1 cellular context compared by ENCODE assay signal in the genomic region with DNA sequence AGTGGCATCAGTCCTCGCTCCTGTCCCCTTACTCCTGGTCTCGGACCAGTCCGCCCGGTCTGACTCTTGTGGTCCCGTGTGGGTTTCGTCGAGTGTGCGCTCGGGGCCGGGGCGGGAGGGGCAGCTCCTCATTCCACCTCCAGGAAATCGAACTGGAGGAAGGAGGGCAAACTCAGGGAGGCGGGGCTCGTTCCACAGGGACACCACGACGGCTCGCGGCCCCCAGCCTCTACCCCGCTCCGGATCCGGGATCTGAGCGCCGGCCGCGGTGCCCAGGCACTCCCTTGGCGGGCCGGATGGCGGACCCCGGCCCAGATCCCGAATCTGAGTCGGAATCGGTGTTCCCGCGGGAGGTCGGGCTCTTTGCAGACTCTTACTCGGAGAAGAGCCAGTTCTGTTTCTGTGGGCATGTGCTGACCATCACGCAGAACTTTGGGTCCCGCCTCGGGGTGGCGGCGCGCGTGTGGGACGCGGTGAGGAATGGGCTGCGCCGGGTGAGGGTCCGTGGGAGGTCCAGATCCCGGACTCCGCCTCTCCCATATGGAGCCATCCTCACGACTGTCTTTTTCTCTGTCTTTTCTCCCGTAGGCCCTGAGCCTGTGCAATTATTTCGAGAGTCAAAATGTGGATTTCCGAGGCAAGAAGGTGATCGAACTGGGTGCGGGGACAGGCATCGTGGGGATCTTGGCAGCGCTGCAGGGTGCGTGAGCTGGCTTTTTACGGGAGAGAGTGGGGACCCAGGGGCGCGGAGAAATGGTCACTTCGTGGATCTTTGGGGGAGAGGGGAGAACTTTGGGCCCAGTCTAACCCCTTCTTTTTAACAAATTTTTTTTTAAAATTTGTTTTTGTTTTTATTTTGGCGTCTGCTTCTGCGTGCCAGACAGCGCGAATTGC.
TF ChIP-seq lines count a peak whose summit lies in the region.

EEF1AKMT3 (plus strand) TSS at position 186 of the 894 bp plus-strand sequence; CDS start at position 297, 111 bp downstream.

TF ChIP-seq in HepG2, 621 proteins besides CTCF, POLR2A, EP300 and RAD21 (continued from another document and continues in another):
- TF ChIP-seq, protein P1, sequence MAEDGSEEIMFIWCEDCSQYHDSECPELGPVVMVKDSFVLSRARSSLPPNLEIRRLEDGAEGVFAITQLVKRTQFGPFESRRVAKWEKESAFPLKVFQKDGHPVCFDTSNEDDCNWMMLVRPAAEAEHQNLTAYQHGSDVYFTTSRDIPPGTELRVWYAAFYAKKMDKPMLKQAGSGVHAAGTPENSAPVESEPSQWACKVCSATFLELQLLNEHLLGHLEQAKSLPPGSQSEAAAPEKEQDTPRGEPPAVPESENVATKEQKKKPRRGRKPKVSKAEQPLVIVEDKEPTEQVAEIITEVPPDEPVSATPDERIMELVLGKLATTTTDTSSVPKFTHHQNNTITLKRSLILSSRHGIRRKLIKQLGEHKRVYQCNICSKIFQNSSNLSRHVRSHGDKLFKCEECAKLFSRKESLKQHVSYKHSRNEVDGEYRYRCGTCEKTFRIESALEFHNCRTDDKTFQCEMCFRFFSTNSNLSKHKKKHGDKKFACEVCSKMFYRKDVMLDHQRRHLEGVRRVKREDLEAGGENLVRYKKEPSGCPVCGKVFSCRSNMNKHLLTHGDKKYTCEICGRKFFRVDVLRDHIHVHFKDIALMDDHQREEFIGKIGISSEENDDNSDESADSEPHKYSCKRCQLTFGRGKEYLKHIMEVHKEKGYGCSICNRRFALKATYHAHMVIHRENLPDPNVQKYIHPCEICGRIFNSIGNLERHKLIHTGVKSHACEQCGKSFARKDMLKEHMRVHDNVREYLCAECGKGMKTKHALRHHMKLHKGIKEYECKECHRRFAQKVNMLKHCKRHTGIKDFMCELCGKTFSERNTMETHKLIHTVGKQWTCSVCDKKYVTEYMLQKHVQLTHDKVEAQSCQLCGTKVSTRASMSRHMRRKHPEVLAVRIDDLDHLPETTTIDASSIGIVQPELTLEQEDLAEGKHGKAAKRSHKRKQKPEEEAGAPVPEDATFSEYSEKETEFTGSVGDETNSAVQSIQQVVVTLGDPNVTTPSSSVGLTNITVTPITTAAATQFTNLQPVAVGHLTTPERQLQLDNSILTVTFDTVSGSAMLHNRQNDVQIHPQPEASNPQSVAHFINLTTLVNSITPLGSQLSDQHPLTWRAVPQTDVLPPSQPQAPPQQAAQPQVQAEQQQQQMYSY (CRISPR knock-in tag; IDR thresholded peaks at IDR 0.05) = peak; percentile 71; the same call in 1 of the 2 replicates
- TF ChIP-seq ZNF772 (CRISPR knock-in tag; IDR thresholded peaks at IDR 0.05) (no peak), ZNF253 (CRISPR knock-in tag; IDR thresholded peaks at IDR 0.05; ENCODE audit: borderline replicate concordance) (no peak), STAG1 (CRISPR knock-in tag; IDR thresholded peaks at IDR 0.05) (no peak), MYNN (CRISPR knock-in tag; IDR thresholded peaks at IDR 0.05; ENCODE audit: low read depth) (no peak), ZMYM2 (CRISPR knock-in tag; IDR thresholded peaks at IDR 0.05) (no peak), TEAD3 (CRISPR knock-in tag; optimal IDR thresholded peaks at IDR 0.05; ENCODE audit: borderline replicate concordance) (no peak), ATF6 (CRISPR knock-in tag; conservative IDR thresholded peaks at IDR 0.05) (no peak), ZNF83 (CRISPR knock-in tag; IDR thresholded peaks at IDR 0.05; ENCODE audit: borderline replicate concordance) (no peak), IRX3 (CRISPR knock-in tag; IDR thresholded peaks at IDR 0.05; ENCODE audit: borderline replicate concordance, low read depth) (no peak), CREBL2 (CRISPR knock-in tag; IDR thresholded peaks at IDR 0.05; ENCODE audit: borderline replicate concordance) (no peak), ELF4 (CRISPR knock-in tag; IDR thresholded peaks at IDR 0.05; ENCODE audit: borderline replicate concordance) (no peak), ZNF333 (CRISPR knock-in tag; IDR thresholded peaks at IDR 0.05; ENCODE audit: borderline replicate concordance) (peak; percentile 60), SCMH1 (CRISPR knock-in tag; IDR thresholded peaks at IDR 0.05; ENCODE audit: borderline replicate concordance) (no peak), HNRNPUL1 (IDR thresholded peaks at IDR 0.05; ENCODE audit: low read depth, low read length) (no peak), NR3C1 (CRISPR knock-in tag; IDR thresholded peaks at IDR 0.05) (no peak), DMAP1 (CRISPR knock-in tag; IDR thresholded peaks at IDR 0.05) (no peak), SP140L (CRISPR knock-in tag; IDR thresholded peaks at IDR 0.05; ENCODE audit: borderline replicate concordance) (no peak), POGK (CRISPR knock-in tag; conservative IDR thresholded peaks at IDR 0.05) (no peak; the same call in 1 of the 2 replicates), SALL2 (CRISPR knock-in tag; IDR thresholded peaks at IDR 0.05) (no peak), ZNF20 (CRISPR knock-in tag; IDR thresholded peaks at IDR 0.05) (0 out of 2 replicates have a peak, but pooled peaks have one; percentile 25), GATAD2A (CRISPR knock-in tag; IDR thresholded peaks at IDR 0.05) (no peak), ATF1 (CRISPR knock-in tag; IDR thresholded peaks at IDR 0.05) (no peak), MAZ (IDR thresholded peaks at IDR 0.05; ENCODE audit: borderline replicate concordance, low read depth, low read length) (no peak), MAZ (CRISPR knock-in tag; IDR thresholded peaks at IDR 0.05; ENCODE audit: low read depth) (no peak), ZNF382 (CRISPR knock-in tag; IDR thresholded peaks at IDR 0.05; ENCODE audit: borderline replicate concordance) (no peak), MEIS2 (CRISPR knock-in tag; IDR thresholded peaks at IDR 0.05) (no peak), GMEB2 (CRISPR knock-in tag; IDR thresholded peaks at IDR 0.05; ENCODE audit: low read depth) (no peak)
- TF ChIP-seq, protein P2, sequence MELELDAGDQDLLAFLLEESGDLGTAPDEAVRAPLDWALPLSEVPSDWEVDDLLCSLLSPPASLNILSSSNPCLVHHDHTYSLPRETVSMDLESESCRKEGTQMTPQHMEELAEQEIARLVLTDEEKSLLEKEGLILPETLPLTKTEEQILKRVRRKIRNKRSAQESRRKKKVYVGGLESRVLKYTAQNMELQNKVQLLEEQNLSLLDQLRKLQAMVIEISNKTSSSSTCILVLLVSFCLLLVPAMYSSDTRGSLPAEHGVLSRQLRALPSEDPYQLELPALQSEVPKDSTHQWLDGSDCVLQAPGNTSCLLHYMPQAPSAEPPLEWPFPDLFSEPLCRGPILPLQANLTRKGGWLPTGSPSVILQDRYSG (CRISPR knock-in tag; IDR thresholded peaks at IDR 0.05) = no peak
- TF ChIP-seq, protein P3, sequence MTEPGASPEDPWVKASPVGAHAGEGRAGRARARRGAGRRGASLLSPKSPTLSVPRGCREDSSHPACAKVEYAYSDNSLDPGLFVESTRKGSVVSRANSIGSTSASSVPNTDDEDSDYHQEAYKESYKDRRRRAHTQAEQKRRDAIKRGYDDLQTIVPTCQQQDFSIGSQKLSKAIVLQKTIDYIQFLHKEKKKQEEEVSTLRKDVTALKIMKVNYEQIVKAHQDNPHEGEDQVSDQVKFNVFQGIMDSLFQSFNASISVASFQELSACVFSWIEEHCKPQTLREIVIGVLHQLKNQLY (CRISPR knock-in tag; IDR thresholded peaks at IDR 0.05) = no peak
- TF ChIP-seq, protein P4, sequence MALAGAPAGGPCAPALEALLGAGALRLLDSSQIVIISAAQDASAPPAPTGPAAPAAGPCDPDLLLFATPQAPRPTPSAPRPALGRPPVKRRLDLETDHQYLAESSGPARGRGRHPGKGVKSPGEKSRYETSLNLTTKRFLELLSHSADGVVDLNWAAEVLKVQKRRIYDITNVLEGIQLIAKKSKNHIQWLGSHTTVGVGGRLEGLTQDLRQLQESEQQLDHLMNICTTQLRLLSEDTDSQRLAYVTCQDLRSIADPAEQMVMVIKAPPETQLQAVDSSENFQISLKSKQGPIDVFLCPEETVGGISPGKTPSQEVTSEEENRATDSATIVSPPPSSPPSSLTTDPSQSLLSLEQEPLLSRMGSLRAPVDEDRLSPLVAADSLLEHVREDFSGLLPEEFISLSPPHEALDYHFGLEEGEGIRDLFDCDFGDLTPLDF (CRISPR knock-in tag; IDR thresholded peaks at IDR 0.05) = 0 out of 2 replicates have a peak, but pooled peaks have one; percentile 15
- TF ChIP-seq, protein P5, sequence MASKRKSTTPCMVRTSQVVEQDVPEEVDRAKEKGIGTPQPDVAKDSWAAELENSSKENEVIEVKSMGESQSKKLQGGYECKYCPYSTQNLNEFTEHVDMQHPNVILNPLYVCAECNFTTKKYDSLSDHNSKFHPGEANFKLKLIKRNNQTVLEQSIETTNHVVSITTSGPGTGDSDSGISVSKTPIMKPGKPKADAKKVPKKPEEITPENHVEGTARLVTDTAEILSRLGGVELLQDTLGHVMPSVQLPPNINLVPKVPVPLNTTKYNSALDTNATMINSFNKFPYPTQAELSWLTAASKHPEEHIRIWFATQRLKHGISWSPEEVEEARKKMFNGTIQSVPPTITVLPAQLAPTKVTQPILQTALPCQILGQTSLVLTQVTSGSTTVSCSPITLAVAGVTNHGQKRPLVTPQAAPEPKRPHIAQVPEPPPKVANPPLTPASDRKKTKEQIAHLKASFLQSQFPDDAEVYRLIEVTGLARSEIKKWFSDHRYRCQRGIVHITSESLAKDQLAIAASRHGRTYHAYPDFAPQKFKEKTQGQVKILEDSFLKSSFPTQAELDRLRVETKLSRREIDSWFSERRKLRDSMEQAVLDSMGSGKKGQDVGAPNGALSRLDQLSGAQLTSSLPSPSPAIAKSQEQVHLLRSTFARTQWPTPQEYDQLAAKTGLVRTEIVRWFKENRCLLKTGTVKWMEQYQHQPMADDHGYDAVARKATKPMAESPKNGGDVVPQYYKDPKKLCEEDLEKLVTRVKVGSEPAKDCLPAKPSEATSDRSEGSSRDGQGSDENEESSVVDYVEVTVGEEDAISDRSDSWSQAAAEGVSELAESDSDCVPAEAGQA (IDR thresholded peaks at IDR 0.05; ENCODE audit: low read depth) = no peak
- TF ChIP-seq, protein P5 (CRISPR knock-in tag; IDR thresholded peaks at IDR 0.05; ENCODE audit: borderline replicate concordance) = no peak
